In the genomic region with DNA sequence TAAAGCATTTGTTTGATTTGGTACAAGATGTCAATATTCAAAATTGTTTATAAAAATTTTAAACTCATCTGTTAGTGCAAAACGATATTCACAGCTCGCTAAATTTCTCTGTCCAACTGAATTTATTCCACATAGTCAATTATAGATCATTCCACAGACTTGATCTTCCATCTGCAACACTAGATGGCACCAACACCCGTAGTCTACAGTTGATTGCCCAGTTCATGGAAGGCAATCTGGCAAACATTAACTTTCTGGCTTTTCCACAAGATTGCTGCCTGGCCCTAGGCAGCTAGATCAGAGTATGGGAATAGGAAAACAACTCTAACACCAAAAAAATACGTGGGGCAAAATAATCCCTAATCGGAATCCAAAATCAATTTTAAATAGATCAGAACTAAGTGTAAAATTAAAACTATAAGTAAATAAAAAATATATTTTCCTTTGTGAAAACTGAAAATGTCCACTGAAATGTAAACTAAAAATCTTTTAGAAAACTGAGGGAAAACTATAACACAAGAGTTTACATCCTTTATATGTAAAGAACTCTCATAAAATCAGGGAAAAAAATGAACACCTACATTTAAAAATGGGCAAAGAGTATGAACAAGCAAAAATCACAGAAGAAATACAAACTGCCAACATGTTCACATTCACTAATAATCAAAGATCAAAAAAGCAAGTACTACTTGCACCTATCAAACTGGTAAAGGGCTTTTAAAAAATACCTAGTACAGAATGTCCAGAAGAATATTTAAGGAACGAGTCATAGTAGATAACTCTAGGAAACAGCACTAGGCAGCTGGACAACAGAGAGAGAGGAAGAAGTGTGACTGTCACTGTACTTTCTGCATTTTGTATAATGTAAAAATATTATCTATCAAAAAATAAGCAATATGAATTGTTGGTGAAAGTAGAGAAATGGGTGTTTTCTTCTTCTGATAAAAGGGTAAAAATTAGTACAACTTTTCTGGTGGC, we compare ENCODE assay signal across 8 cellular contexts. TPM values are rescaled to one million over a fixed set of nuclear protein-coding genes. Genes with fewer than 3 reads are reported as not detected.
DNase-seq lines count a peak whose midpoint lies in the region; ATAC-seq and TF ChIP-seq lines count a peak whose summit lies in the region.

No MANE protein-coding gene starts in this region.

- H3K27ac ChIP-seq in OCI-LY1 (ENCODE audit: low read depth, low read length, poor library complexity, severe bottlenecking), result no peak overlapping the region
- H3K27ac ChIP-seq in ascending aorta, result no peak overlapping the region

- H3F3A ChIP-seq in OCI-LY1 (ENCODE audit: insufficient read depth, low read length), result no peaks in the 10 kb centered on the region

- H3K36me3 ChIP-seq in OCI-LY1 (ENCODE audit: insufficient read depth, low read length), result peaks cover 7% of the 10 kb centered on the region; the same call in 1 of the 2 replicates
- H3K36me3 ChIP-seq in ascending aorta, result no peaks in the 10 kb centered on the region

- H2AFZ ChIP-seq in OCI-LY1 (ENCODE audit: low read length), result no peak overlapping the region

- H4K20me1 ChIP-seq in OCI-LY1 (ENCODE audit: insufficient read depth, low read length), result no peaks in the 10 kb centered on the region

- H3K4me1 ChIP-seq in OCI-LY1 (ENCODE audit: insufficient read depth, low read length, severe bottlenecking), result peaks cover 53% of the 10 kb centered on the region
- peaks cover 2 to 41% of the 10 kb centered on the region in 2 donors for H3K4me1 ChIP-seq in ascending aorta

- DNase-seq in COLO829 (ENCODE audit: low spot score) (peak; percentile 32), H4 (ENCODE audit: low spot score) (peak; percentile 69), ascending aorta (ENCODE audit: low spot score in 2 of 2) (peak in 1 of 2 donors; percentile 71), left ventricle myocardium superior (no peak), skeletal muscle cell (ENCODE audit: low read depth) (peak; percentile 41)

- no peak overlapping the region for H3K4me2 ChIP-seq in OCI-LY1 (ENCODE audit: low read length)

- H3K9me3 ChIP-seq in OCI-LY1 (ENCODE audit: low read length) (0 out of 2 replicates have a peak, but pooled peaks cover 2% of the 10 kb centered on the region), ascending aorta (peaks cover 0 to 6% of the 10 kb centered on the region in 2 donors)

- H3K27me3 ChIP-seq in OCI-LY1 (ENCODE audit: insufficient read depth, low read length), result no peaks in the 10 kb centered on the region
- no peaks in the 10 kb centered on the region for H3K27me3 ChIP-seq in ascending aorta

- ATAC-seq in left ventricle myocardium superior, result peak; percentile 81
- no peak for ATAC-seq in GM19452 (IDR thresholded peaks at IDR 0.05; ENCODE audit: unreplicated experiment)
- ATAC-seq in GM18907 (IDR thresholded peaks at IDR 0.05; ENCODE audit: unreplicated experiment), result no peak

- H3K9ac ChIP-seq in OCI-LY1 (ENCODE audit: low read length), result no peak overlapping the region

- peak; percentile 76 for TF ChIP-seq CTCF in OCI-LY1 (IDR thresholded peaks at IDR 0.05; ENCODE audit: low read length)
- peak; percentile 42 to 78 (median 49) for TF ChIP-seq CTCF in ascending aorta (IDR thresholded peaks at IDR 0.05)

- H3K79me2 ChIP-seq in OCI-LY1 (ENCODE audit: insufficient read depth, low read length), result peaks cover 31% of the 10 kb centered on the region

- H3K9me2 ChIP-seq in OCI-LY1 (ENCODE audit: low read depth, low read length), result no peaks in the 10 kb centered on the region

- intact Hi-C loops in ascending aorta (cut with DNase I) (loop anchor here (1.0 to 10.0 kb wide), 3 partner anchors 34 to 153 kb away; no protein-coding TSS in a partner anchor), left ventricle myocardium superior (cut with micrococcal nuclease) (loop anchor here (2.0 kb wide), 1 partner anchor 162 kb away; no protein-coding TSS in a partner anchor)

- H3K4me3 ChIP-seq in OCI-LY1 (ENCODE audit: low read depth, low read length, poor library complexity, severe bottlenecking), result no peak overlapping the region
- no peak overlapping the region for H3K4me3 ChIP-seq in ascending aorta
- no peak overlapping the region for H3K4me3 ChIP-seq in skeletal muscle cell (ENCODE audit: low read depth, low read length)

RNA-seq across cellular contexts. Expression of a gene that starts 35.0 kb away (rescaled TPM):
- 120 and 187 TPM in 2 replicates for total RNA-seq in H4 (2014; rRNA removed; shearing (Covaris generic))
- total RNA-seq in ascending aorta (296 TPM), left ventricle myocardium superior (43.5 TPM)
